1 cellular context compared by ENCODE assay signal in the genomic region with DNA sequence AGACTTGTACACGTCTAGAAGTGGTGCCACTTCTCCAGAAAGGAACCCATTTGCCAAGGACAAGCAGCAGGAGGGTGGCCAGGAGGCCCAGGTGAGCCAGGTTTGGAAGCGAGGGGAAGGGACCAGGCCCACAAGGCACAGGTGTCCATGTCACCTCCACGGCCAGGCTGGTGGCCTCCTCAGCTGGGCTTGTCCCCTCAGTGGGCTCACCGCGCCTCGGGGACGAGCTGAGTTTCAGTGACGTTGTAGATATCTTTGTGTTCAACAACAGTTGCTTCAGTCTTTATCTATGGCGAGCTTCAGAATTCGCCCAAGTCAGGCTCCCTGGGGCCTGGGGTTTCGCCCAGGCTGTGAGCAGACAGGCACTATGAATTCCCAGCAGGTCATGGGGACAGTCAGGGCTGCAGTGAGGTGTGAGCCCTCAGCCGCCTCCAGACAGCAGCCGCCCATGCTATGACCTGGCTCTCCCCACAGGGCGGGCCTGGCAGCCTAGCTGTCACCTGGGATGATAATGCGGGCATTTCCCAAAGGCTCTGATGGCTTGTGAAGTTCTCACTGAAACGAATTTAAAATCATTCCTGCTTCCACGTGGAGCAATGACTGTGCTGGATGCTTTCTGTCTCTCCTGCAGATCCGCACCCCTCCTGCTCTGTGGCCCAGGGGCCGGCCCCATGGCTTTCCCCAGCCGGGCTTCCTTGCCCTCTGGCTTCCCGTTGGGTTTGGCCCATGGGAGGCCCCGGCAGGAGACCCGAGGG.
TF ChIP-seq lines count a peak whose summit lies in the region.

No MANE protein-coding gene starts in this region.

TF ChIP-seq in K562, 482 proteins besides CTCF, POLR2A, EP300 and RAD21:
- TF ChIP-seq ARNT (IDR thresholded peaks at IDR 0.05) (no peak), MAZ (CRISPR knock-in tag; conservative IDR thresholded peaks at IDR 0.05 in 1 of 2, IDR thresholded peaks at IDR 0.05 in 1 of 2) (no peak), MTA1 (IDR thresholded peaks at IDR 0.05; ENCODE audit: borderline replicate concordance) (no peak), ZNF239 (CRISPR knock-in tag; IDR thresholded peaks at IDR 0.05) (no peak), BCLAF1 (IDR thresholded peaks at IDR 0.05; ENCODE audit: borderline replicate concordance in 1 of 2, control insufficient read depth in 1 of 2, low read depth in 2 of 2, low read length in 1 of 2) (no peak)
TF ChIP-seq in K562: peak in this region for 0.
